33 cellular contexts compared by ENCODE assay signal in the genomic region with DNA sequence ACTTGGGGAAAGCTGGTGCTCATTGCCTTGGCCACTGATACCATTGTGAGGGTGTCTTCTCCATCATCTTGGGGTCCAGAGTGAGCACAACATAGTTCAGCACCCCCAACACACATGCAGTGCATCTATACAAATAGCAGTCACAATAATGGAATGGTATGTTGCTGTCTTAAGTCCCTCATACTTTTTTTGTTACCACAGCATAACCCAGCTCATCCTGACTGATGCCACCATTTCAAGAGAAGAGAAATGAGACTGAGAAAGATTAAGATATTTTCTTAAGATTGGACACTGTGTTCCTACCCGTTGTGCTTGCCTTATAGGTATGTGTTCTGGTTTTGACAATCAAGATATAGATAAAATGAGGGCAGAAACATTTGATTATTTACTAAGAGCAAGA. TPM values are rescaled to one million over a fixed set of nuclear protein-coding genes. Genes with fewer than 3 reads are reported as not detected.
"Had no signal": no experiment of that assay in that cellular context is flagged by ENCODE, and none has a peak within 500 bp of the region (broad histone marks: within the 10 kb centered on the region; RNA-seq: fewer than 3 reads in every experiment).

No MANE protein-coding gene starts in this region.

- H3K9me3 Mint-ChIP-seq: stimulated activated effector memory CD8-positive, alpha-beta T cell treated with anti-CD3 and anti-CD28 coated beads, Interleukin-12 subunit alpha, Interleukin-12 subunit beta, amount 100 ng/mL, for 72 hours; stimulated activated naive CD8-positive, alpha-beta T cell treated with anti-CD3 and anti-CD28 coated beads, Interleukin-15, amount 100 ng/mL, for 72 hours; type B pancreatic cell had no signal

- H3K36me3 ChIP-seq: stomach, suprapubic skin, thoracic aorta, thyroid gland, tibial artery, tibial nerve, transverse colon, upper lobe of left lung, upper lobe of right lung, uterus, vagina had no signal

- H3K4me3 ChIP-seq: stomach, suprapubic skin, testis, thoracic aorta, thyroid gland, tibial artery, tibial nerve, transverse colon, upper lobe of left lung, upper lobe of right lung, uterus, vagina had no signal

- H3K4me1 ChIP-seq: suprapubic skin, testis, thyroid gland, tibial artery, tibial nerve, transverse colon, upper lobe of right lung, uterus, vagina had no signal

- H3K27me3 Mint-ChIP-seq: stimulated activated memory B cell treated with anti-CD40 and anti-IgM and Interleukin-4, amounts not matched to agents 10 μg/mL and 1 μg/mL and 100 μg/mL, for 72 hours had no signal

- H3K27ac Mint-ChIP-seq: stimulated activated effector memory CD8-positive, alpha-beta T cell treated with anti-CD3 and anti-CD28 coated beads, Interleukin-12 subunit alpha, Interleukin-12 subunit beta, amount 100 ng/mL, for 72 hours; stimulated activated memory B cell treated with anti-CD40 and anti-IgM and Interleukin-4, amounts not matched to agents 10 μg/mL and 1 μg/mL and 100 μg/mL, for 72 hours; stimulated activated naive B cell treated with anti-CD40 and anti-IgM and Interleukin-4, amounts not matched to agents 10 μg/mL and 1 μg/mL and 100 μg/mL, for 72 hours; stimulated activated naive CD8-positive, alpha-beta T cell treated with anti-CD3 and anti-CD28 coated beads, Interleukin-15, amount 100 ng/mL, for 72 hours; stimulated activated naive CD8-positive, alpha-beta T cell treated with anti-CD3 and anti-CD28 coated beads, Interleukin-15, Interleukin-2, amounts not matched to agents 100 ng/mL and 50 ng/mL, for 24 hours; type B pancreatic cell had no signal

- H3K27me3 ChIP-seq: stomach, suprapubic skin, testis, thyroid gland, tibial nerve, transverse colon, upper lobe of left lung, upper lobe of right lung, uterus, vagina had no signal

- FAIRE-seq: urothelium cell line had no signal

- H3K4me3 Mint-ChIP-seq: stimulated activated effector memory CD8-positive, alpha-beta T cell treated with anti-CD3 and anti-CD28 coated beads, Interleukin-12 subunit alpha, Interleukin-12 subunit beta, amount 100 ng/mL, for 72 hours; stimulated activated memory B cell treated with anti-CD40 and anti-IgM and Interleukin-4, amounts not matched to agents 10 μg/mL and 1 μg/mL and 100 μg/mL, for 72 hours; stimulated activated naive B cell treated with anti-CD40 and anti-IgM and Interleukin-4, amounts not matched to agents 10 μg/mL and 1 μg/mL and 100 μg/mL, for 72 hours; stimulated activated naive CD8-positive, alpha-beta T cell treated with anti-CD3 and anti-CD28 coated beads, Interleukin-15, amount 100 ng/mL, for 72 hours; stimulated activated naive CD8-positive, alpha-beta T cell treated with anti-CD3 and anti-CD28 coated beads, Interleukin-15, Interleukin-2, amounts not matched to agents 100 ng/mL and 50 ng/mL, for 24 hours; type B pancreatic cell had no signal

- H3K4me1 Mint-ChIP-seq: stimulated activated effector memory CD8-positive, alpha-beta T cell treated with anti-CD3 and anti-CD28 coated beads, Interleukin-12 subunit alpha, Interleukin-12 subunit beta, amount 100 ng/mL, for 72 hours; stimulated activated memory B cell treated with anti-CD40 and anti-IgM and Interleukin-4, amounts not matched to agents 10 μg/mL and 1 μg/mL and 100 μg/mL, for 72 hours; stimulated activated naive B cell treated with anti-CD40 and anti-IgM and Interleukin-4, amounts not matched to agents 10 μg/mL and 1 μg/mL and 100 μg/mL, for 72 hours; stimulated activated naive CD8-positive, alpha-beta T cell treated with anti-CD3 and anti-CD28 coated beads, Interleukin-15, amount 100 ng/mL, for 72 hours had no signal

- DNase-seq: stimulated activated CD4-positive, alpha-beta T cell treated with anti-CD3 and anti-CD28 coated beads, Interleukin-2, amount 100 ng/mL, for 48 hours; stimulated activated CD4-positive, alpha-beta T cell treated with anti-CD3 and anti-CD28 coated beads, Interleukin-4, amount 100 ng/mL, for 1 hour; stimulated activated CD4-positive, alpha-beta T cell treated with anti-CD3 and anti-CD28 coated beads, Interleukin-4, amount 100 ng/mL, for 24 hours; stimulated activated CD4-positive, alpha-beta T cell treated with anti-CD3 and anti-CD28 coated beads, Interleukin-4, amount 100 ng/mL, for 4 hours; stimulated activated CD8-positive, alpha-beta memory T cell treated with anti-CD3 and anti-CD28 coated beads, Interleukin-4, amount 100 ng/mL, for 48 hours; stimulated activated naive B cell treated with anti-CD40 and anti-IgM and Interleukin-4, amounts not matched to agents 10 μg/mL and 1 μg/mL and 100 μg/mL, for 72 hours; stimulated activated naive CD4-positive, alpha-beta T cell; stimulated activated naive CD4-positive, alpha-beta T cell treated with Interleukin-2 at 50 U/mL for 16 hours; stimulated activated naive CD8-positive, alpha-beta T cell treated with anti-CD3 and anti-CD28 coated beads, Interleukin-15, amount 100 ng/mL, for 72 hours; stimulated activated naive CD8-positive, alpha-beta T cell treated with anti-CD3 and anti-CD28 coated beads, Interleukin-15, Interleukin-2, amounts not matched to agents 100 U/mL and 50 U/mL, for 24 hours; stomach; substantia nigra; testis; thyroid gland; tibial artery; transverse colon; trophoblast cell; upper lobe of left lung; upper lobe of right lung; uterus had no signal

- H3K27ac ChIP-seq: stomach, suprapubic skin, testis, thoracic aorta, thyroid gland, tibial artery, tibial nerve, transverse colon, upper lobe of left lung, upper lobe of right lung, uterus, vagina had no signal

- H3K36me3 Mint-ChIP-seq: stimulated activated effector memory CD8-positive, alpha-beta T cell treated with anti-CD3 and anti-CD28 coated beads, Interleukin-12 subunit alpha, Interleukin-12 subunit beta, amount 100 ng/mL, for 72 hours; stimulated activated memory B cell treated with anti-CD40 and anti-IgM and Interleukin-4, amounts not matched to agents 10 μg/mL and 1 μg/mL and 100 μg/mL, for 72 hours; stimulated activated naive B cell treated with anti-CD40 and anti-IgM and Interleukin-4, amounts not matched to agents 10 μg/mL and 1 μg/mL and 100 μg/mL, for 72 hours; type B pancreatic cell had no signal

- H3K9me3 ChIP-seq: stomach, suprapubic skin, testis, thoracic aorta, thyroid gland, tibial artery, tibial nerve, transverse colon, upper lobe of left lung, upper lobe of right lung, uterus, vagina had no signal

- ATAC-seq: stimulated activated effector memory CD8-positive, alpha-beta T cell treated with anti-CD3 and anti-CD28 coated beads, Interleukin-12 subunit alpha, Interleukin-12 subunit beta, amount 100 ng/mL, for 72 hours; stimulated activated memory B cell treated with anti-CD40 and anti-IgM and Interleukin-4, amounts not matched to agents 10 μg/mL and 1 μg/mL and 100 μg/mL, for 72 hours; stimulated activated naive B cell treated with anti-CD40 and anti-IgM and Interleukin-4, amounts not matched to agents 10 μg/mL and 1 μg/mL and 100 μg/mL, for 72 hours; stimulated activated naive CD8-positive, alpha-beta T cell treated with anti-CD3 and anti-CD28 coated beads, Interleukin-15, amount 100 ng/mL, for 72 hours; stimulated activated naive CD8-positive, alpha-beta T cell treated with anti-CD3 and anti-CD28 coated beads, Interleukin-15, Interleukin-2, amounts not matched to agents 100 U/mL and 50 U/mL, for 24 hours; upper lobe of right lung had no signal

RNA-seq across cellular contexts. Expression of gene CST4, which starts 15.6 kb away (rescaled TPM):
- total RNA-seq: stomach, subcutaneous adipose tissue, suprapubic skin, temporal lobe, testis, thoracic aorta, tibial nerve, transverse colon, upper lobe of left lung, upper lobe of right lung, ureter, urinary bladder, uterus, vagina had no signal
- polyA plus RNA-seq: stomach, urinary bladder had no signal
